Comparison of ENCODE assay signal across 8 cellular contexts in genomic region chr1:31787786-31788137, GRCh38. TPM values are rescaled to one million over a fixed set of nuclear protein-coding genes. Genes with fewer than 3 reads are reported as not detected.
DNase-seq lines count a peak whose midpoint lies in the region; ATAC-seq, FAIRE-seq and TF ChIP-seq lines count a peak whose summit lies in the region.

No MANE protein-coding gene starts in this region.

- no peaks in the 10 kb centered on the region for H3K36me3 Mint-ChIP-seq in stimulated activated naive CD8-positive, alpha-beta T cell treated with anti-CD3 and anti-CD28 coated beads, Interleukin-15, Interleukin-2, amounts not matched to agents 100 ng/mL and 50 ng/mL, for 24 hours (ENCODE audit: low read depth)
- H3K36me3 Mint-ChIP-seq in astrocyte (ENCODE audit: low read depth, unreplicated experiment) = no peaks in the 10 kb centered on the region

- H3K27me3 ChIP-seq in astrocyte (ENCODE audit: insufficient read depth, low read length) (no peaks in the 10 kb centered on the region), vagina (no peaks in the 10 kb centered on the region)

- intact Hi-C loops in vagina (cut with DNase I) = loop anchor here (2.0 to 10.0 kb wide), 3 partner anchors 70 to 277 kb away; no protein-coding TSS in a partner anchor

- TF ChIP-seq CTCF in astrocyte (IDR thresholded peaks at IDR 0.05; ENCODE audit: insufficient read depth, low read depth, low read length) (no peak), vagina (IDR thresholded peaks at IDR 0.05) (no peak)

- no peak for ATAC-seq in stimulated activated naive CD8-positive, alpha-beta T cell treated with anti-CD3 and anti-CD28 coated beads, Interleukin-15, Interleukin-2, amounts not matched to agents 100 U/mL and 50 U/mL, for 24 hours
- ATAC-seq in HG02840 (IDR thresholded peaks at IDR 0.05; ENCODE audit: low FRiP score, unreplicated experiment) (no peak), HG02970 (IDR thresholded peaks at IDR 0.05; ENCODE audit: low FRiP score, unreplicated experiment) (no peak)

- H3K36me3 ChIP-seq in astrocyte (ENCODE audit: insufficient read depth, low read length) (peaks cover 5% of the 10 kb centered on the region), mesodermal cell (ENCODE audit: control insufficient read depth, insufficient read depth, low read length) (no peaks in the 10 kb centered on the region), vagina (no peaks in the 10 kb centered on the region)

- H3K4me3 ChIP-seq in astrocyte (ENCODE audit: insufficient read depth, low read depth, low read length) = peak overlapping the region; percentile 75
- H3K4me3 ChIP-seq in mesodermal cell (ENCODE audit: extremely low read depth, insufficient read depth, low read length, poor library complexity, severe bottlenecking) = peak overlapping the region; percentile 56
- H3K4me3 ChIP-seq in vagina = peak overlapping the region in 1 of 2 donors; percentile 74

- no peaks in the 10 kb centered on the region for H3K27me3 Mint-ChIP-seq in stimulated activated naive CD8-positive, alpha-beta T cell treated with anti-CD3 and anti-CD28 coated beads, Interleukin-15, Interleukin-2, amounts not matched to agents 100 ng/mL and 50 ng/mL, for 24 hours
- H3K27me3 Mint-ChIP-seq in astrocyte (ENCODE audit: low read depth, unreplicated experiment) = peaks cover 14% of the 10 kb centered on the region

- 83% methylated on average over 1 of the region's 1 CpG; no CpG with 5 or more reads in 1 of the 2 experiments for WGBS in mesodermal cell (ENCODE audit: insufficient coverage in 2 of 2), 2 experiments

- H3K4me1 Mint-ChIP-seq in stimulated activated naive CD8-positive, alpha-beta T cell treated with anti-CD3 and anti-CD28 coated beads, Interleukin-15, Interleukin-2, amounts not matched to agents 100 ng/mL and 50 ng/mL, for 24 hours (ENCODE audit: low read depth) = peaks cover 26% of the 10 kb centered on the region
- H3K4me1 Mint-ChIP-seq in astrocyte (ENCODE audit: low read depth, unreplicated experiment) = peaks cover 14% of the 10 kb centered on the region

- peak overlapping the region; percentile 81 for H3K27ac Mint-ChIP-seq in stimulated activated naive CD8-positive, alpha-beta T cell treated with anti-CD3 and anti-CD28 coated beads, Interleukin-15, Interleukin-2, amounts not matched to agents 100 ng/mL and 50 ng/mL, for 24 hours
- peak overlapping the region; percentile 91 for H3K27ac Mint-ChIP-seq in astrocyte (ENCODE audit: unreplicated experiment)

- peaks cover 31% of the 10 kb centered on the region for H3K4me1 ChIP-seq in astrocyte (ENCODE audit: insufficient read depth, low read length)
- peaks cover 18% of the 10 kb centered on the region for H3K4me1 ChIP-seq in mesodermal cell (ENCODE audit: control insufficient read depth, insufficient read depth, low read length, poor library complexity, severe bottlenecking)
- peaks cover 19% of the 10 kb centered on the region for H3K4me1 ChIP-seq in vagina

- peaks cover 34% of the 10 kb centered on the region for H4K20me1 ChIP-seq in astrocyte (ENCODE audit: insufficient read depth, low read length)

- no peak for DNase-seq in stimulated activated naive CD8-positive, alpha-beta T cell treated with anti-CD3 and anti-CD28 coated beads, Interleukin-15, Interleukin-2, amounts not matched to agents 100 U/mL and 50 U/mL, for 24 hours
- DNase-seq in astrocyte (ENCODE audit: low read depth) (no peak), vagina (ENCODE audit: extremely low spot score in 2 of 2) (no peak), NCI-H524 (lab: John Stamatoyannopoulos, UW) (no peak)

- H3K9ac ChIP-seq in astrocyte (ENCODE audit: low read length) = no peak overlapping the region

- H3K4me3 Mint-ChIP-seq in stimulated activated naive CD8-positive, alpha-beta T cell treated with anti-CD3 and anti-CD28 coated beads, Interleukin-15, Interleukin-2, amounts not matched to agents 100 ng/mL and 50 ng/mL, for 24 hours = peak overlapping the region; percentile 83
- H3K4me3 Mint-ChIP-seq in astrocyte (ENCODE audit: unreplicated experiment) = peak overlapping the region; percentile 93

- H3K4me2 ChIP-seq in astrocyte (ENCODE audit: low read length) = peak overlapping the region; percentile 97

- H3K9me3 ChIP-seq in astrocyte (ENCODE audit: insufficient read depth, low read depth, low read length) = no peaks in the 10 kb centered on the region
- H3K9me3 ChIP-seq in mesodermal cell (ENCODE audit: control insufficient read depth, low read length) = no peaks in the 10 kb centered on the region
- H3K9me3 ChIP-seq in vagina = no peaks in the 10 kb centered on the region

- peak overlapping the region; percentile 78 for H2AFZ ChIP-seq in astrocyte (ENCODE audit: low read depth, low read length)

- no peak overlapping the region for H3K27ac ChIP-seq in astrocyte (ENCODE audit: low read depth, low read length)
- no peak overlapping the region for H3K27ac ChIP-seq in mesodermal cell (ENCODE audit: low read depth, low read length, severe bottlenecking)
- peak overlapping the region; percentile 91 for H3K27ac ChIP-seq in vagina

- H3K79me2 ChIP-seq in astrocyte (ENCODE audit: insufficient read depth, low read length) = no peaks in the 10 kb centered on the region

- FAIRE-seq in astrocyte (lab: Jason Lieb, UNC) = no peak

- no peak for TF ChIP-seq POLR2A in vagina (IDR thresholded peaks at IDR 0.05)

- no peaks in the 10 kb centered on the region for H3K9me3 Mint-ChIP-seq in stimulated activated naive CD8-positive, alpha-beta T cell treated with anti-CD3 and anti-CD28 coated beads, Interleukin-15, Interleukin-2, amounts not matched to agents 100 ng/mL and 50 ng/mL, for 24 hours
- H3K9me3 Mint-ChIP-seq in astrocyte (ENCODE audit: unreplicated experiment) = no peaks in the 10 kb centered on the region

RNA-seq across cellular contexts. Expression of gene ADGRB2, which starts 23.6 kb away (rescaled TPM):
- total RNA-seq in astrocyte (25.1 and 25.8 TPM in 2 replicates), vagina (3.9 TPM)
- 24.5 TPM for polyA plus RNA-seq in mesodermal cell (2013, experiment 1 of 2)
- polyA plus RNA-seq in mesodermal cell (2013, experiment 2 of 2) = 18.7 TPM

RNA-seq across cellular contexts. Expression of gene SPOCD1, which starts 28.1 kb away (rescaled TPM):
- total RNA-seq in astrocyte = 27.8 and 28.0 TPM in 2 replicates
- polyA plus RNA-seq in mesodermal cell (2013, experiment 1 of 2) = 7.0 TPM
- polyA plus RNA-seq in mesodermal cell (2013, experiment 2 of 2) = 5.4 TPM
- 4.2 TPM for total RNA-seq in vagina
